In genomic region chr3:31565288-31565687, GRCh38 we compare ENCODE assay signal across 1 cellular context.
TF ChIP-seq lines count a peak whose summit lies in the region.

No MANE protein-coding gene starts in this region.

TF ChIP-seq in WTC11, 78 proteins besides CTCF, POLR2A, EP300 and RAD21 (continued from another document):
- TF ChIP-seq E2F5 (CRISPR knock-in tag; IDR thresholded peaks at IDR 0.05) = no peak
- TF ChIP-seq FOXJ3 (CRISPR knock-in tag; IDR thresholded peaks at IDR 0.05; ENCODE audit: borderline replicate concordance) = no peak
- TF ChIP-seq IRF1 (CRISPR knock-in tag; IDR thresholded peaks at IDR 0.05) = no peak
